25 cellular contexts compared by ENCODE assay signal in genomic region chr9:134057311-134057665, GRCh38. TPM values are rescaled to one million over a fixed set of nuclear protein-coding genes. Genes with fewer than 3 reads are reported as not detected.
DNase-seq lines count a peak whose midpoint lies in the region; ATAC-seq, FAIRE-seq and TF ChIP-seq lines count a peak whose summit lies in the region.
"Had no signal": no experiment of that assay in that cellular context is flagged by ENCODE, and none has a peak within 500 bp of the region (broad histone marks: within the 10 kb centered on the region; RNA-seq: fewer than 3 reads in every experiment).

No MANE protein-coding gene starts in this region.

- DNase-seq in right cardiac atrium (peak in 2 of 3 donors; percentile 28 to 32), Right ventricle myocardium inferior (ENCODE audit: missing footprints) (no peak), body of pancreas (no peak), nephron progenitor cell (no peak), upper lobe of right lung (peak; percentile 63), frontal cortex (ENCODE audit: low spot score in 2 of 2) (no peak), Calu3 (no peak)
- no peak for DNase-seq in activated CD8-positive, alpha-beta memory T cell treated with anti-CD3 and anti-CD28 coated beads, Interleukin-2, amount 50 U/mL, for 48 hours
- DNase-seq: activated CD4-positive, alpha-beta T cell treated with anti-CD3 and anti-CD28 coated beads, Interleukin-2, amount 10 ng/mL, durations not matched to agents 24 days and 14 days; brain microvascular endothelial cell; effector CD8-positive, alpha-beta T cell; foreskin keratinocyte; hippocampal formation; left ventricle myocardium superior; NCI-H1417; NCI-H2081; NCI-H226; NCI-H748 treated with DMSO at 0.1 percent for 48 hours; small intestine; stimulated activated CD4-positive, alpha-beta T cell treated with anti-CD3 and anti-CD28 coated beads, Interleukin-2, amount 100 ng/mL, for 24 hours; T-helper 2 cell had no signal

- H3K27ac ChIP-seq in right cardiac atrium (ENCODE audit: low read length) (no peak overlapping the region), body of pancreas (peak overlapping the region; percentile 81 to 90 (median 86)), upper lobe of right lung (no peak overlapping the region)
- H3K27ac ChIP-seq: brain microvascular endothelial cell, foreskin keratinocyte, neutrophil had no signal

- CTCF ChIA-PET in Calu3 (lab: Charles Lee): no interaction called here

- H3K9me3 ChIP-seq in right cardiac atrium (ENCODE audit: control insufficient read depth, low read length): no peaks in the 10 kb centered on the region
- no peaks in the 10 kb centered on the region for H3K9me3 ChIP-seq in body of pancreas
- H3K9me3 ChIP-seq in upper lobe of right lung: no peaks in the 10 kb centered on the region
- H3K9me3 ChIP-seq: neutrophil had no signal

- BruUV-seq in Calu3 (replicated peaks; lab: Mats Ljungman, UMichigan): no TSS peak

- H3K4me1 ChIP-seq in right cardiac atrium (ENCODE audit: control insufficient read depth, insufficient read depth, low read length): peaks cover 22% of the 10 kb centered on the region
- peaks cover 79% of the 10 kb centered on the region for H3K4me1 ChIP-seq in body of pancreas
- H3K4me1 ChIP-seq in upper lobe of right lung: peaks cover 64% of the 10 kb centered on the region

- H3K27ac Mint-ChIP-seq in nephron progenitor cell (peak overlapping the region; percentile 78), Calu3 (ENCODE audit: unreplicated experiment) (no peak overlapping the region)
- H3K27ac Mint-ChIP-seq: activated CD4-positive, alpha-beta T cell treated with anti-CD3 and anti-CD28 coated beads, Interleukin-2, amount 10 ng/mL, durations not matched to agents 24 days and 14 days; activated T-helper 1 cell treated with anti-CD3 and anti-CD28 coated beads, Interleukin-12 subunit alpha, Interleukin-12 subunit beta, Interleukin-2, Interleukin-4 antibody, amounts not matched to agents 30 ng/mL and 10 ng/mL and 1 ng/mL, durations not matched to agents 14 hours and 24 hours and 36 hours; stimulated activated memory B cell treated with anti-CD40 and anti-IgM and Interleukin-4, amounts not matched to agents 10 μg/mL and 1 μg/mL and 100 μg/mL, for 72 hours had no signal

- H3K4me1 Mint-ChIP-seq in nephron progenitor cell: peaks cover 58% of the 10 kb centered on the region
- peaks cover 14% of the 10 kb centered on the region for H3K4me1 Mint-ChIP-seq in Calu3 (ENCODE audit: low read depth, unreplicated experiment)

- H3K36me3 Mint-ChIP-seq in nephron progenitor cell (ENCODE audit: low read depth): no peaks in the 10 kb centered on the region
- peaks cover 5% of the 10 kb centered on the region for H3K36me3 Mint-ChIP-seq in Calu3 (ENCODE audit: insufficient read depth, unreplicated experiment)

- no peaks in the 10 kb centered on the region for H3K9me3 Mint-ChIP-seq in nephron progenitor cell
- H3K9me3 Mint-ChIP-seq in Calu3 (ENCODE audit: low read depth, unreplicated experiment): no peaks in the 10 kb centered on the region
- H3K9me3 Mint-ChIP-seq: activated CD4-positive, alpha-beta T cell treated with anti-CD3 and anti-CD28 coated beads, Interleukin-2, amount 10 ng/mL, durations not matched to agents 24 days and 14 days; activated T-helper 1 cell treated with anti-CD3 and anti-CD28 coated beads, Interleukin-12 subunit alpha, Interleukin-12 subunit beta, Interleukin-2, Interleukin-4 antibody, amounts not matched to agents 30 ng/mL and 10 ng/mL and 1 ng/mL, durations not matched to agents 14 hours and 24 hours and 36 hours; stimulated activated memory B cell treated with anti-CD40 and anti-IgM and Interleukin-4, amounts not matched to agents 10 μg/mL and 1 μg/mL and 100 μg/mL, for 72 hours had no signal

- TF ChIP-seq CTCF in body of pancreas (IDR thresholded peaks at IDR 0.05) (no peak), nephron progenitor cell (IDR thresholded peaks at IDR 0.05) (no peak), upper lobe of right lung (IDR thresholded peaks at IDR 0.05) (no peak), Calu3 (IDR thresholded peaks at IDR 0.05; ENCODE audit: unreplicated experiment) (no peak)

- no peaks in the 10 kb centered on the region for H3K27me3 ChIP-seq in right cardiac atrium (ENCODE audit: control insufficient read depth, insufficient read depth)
- H3K27me3 ChIP-seq in body of pancreas: no peaks in the 10 kb centered on the region
- no peaks in the 10 kb centered on the region for H3K27me3 ChIP-seq in upper lobe of right lung
- H3K27me3 ChIP-seq: brain microvascular endothelial cell, foreskin keratinocyte, neutrophil had no signal

- ATAC-seq in right cardiac atrium (no peak), Right ventricle myocardium inferior (no peak), body of pancreas (no peak), upper lobe of right lung (no peak)
- ATAC-seq: foreskin keratinocyte; SK-N-SH treated with all-trans-retinoic acid at 6 μM for 48 hours; stimulated activated memory B cell treated with anti-CD40 and anti-IgM and Interleukin-4, amounts not matched to agents 10 μg/mL and 1 μg/mL and 100 μg/mL, for 72 hours had no signal

- H3K27me3 Mint-ChIP-seq in nephron progenitor cell (ENCODE audit: low read depth, poor library complexity): peaks cover 4% of the 10 kb centered on the region
- no peaks in the 10 kb centered on the region for H3K27me3 Mint-ChIP-seq in Calu3 (ENCODE audit: unreplicated experiment)
- H3K27me3 Mint-ChIP-seq: activated CD4-positive, alpha-beta T cell treated with anti-CD3 and anti-CD28 coated beads, Interleukin-2, amount 10 ng/mL, durations not matched to agents 24 days and 14 days; stimulated activated memory B cell treated with anti-CD40 and anti-IgM and Interleukin-4, amounts not matched to agents 10 μg/mL and 1 μg/mL and 100 μg/mL, for 72 hours had no signal

- no peak overlapping the region for H3K4me3 Mint-ChIP-seq in nephron progenitor cell
- H3K4me3 Mint-ChIP-seq in Calu3 (ENCODE audit: low read depth, unreplicated experiment): no peak overlapping the region
- H3K4me3 Mint-ChIP-seq: activated CD4-positive, alpha-beta T cell treated with anti-CD3 and anti-CD28 coated beads, Interleukin-2, amount 10 ng/mL, durations not matched to agents 24 days and 14 days; activated T-helper 1 cell treated with anti-CD3 and anti-CD28 coated beads, Interleukin-12 subunit alpha, Interleukin-12 subunit beta, Interleukin-2, Interleukin-4 antibody, amounts not matched to agents 30 ng/mL and 10 ng/mL and 1 ng/mL, durations not matched to agents 14 hours and 24 hours and 36 hours; stimulated activated memory B cell treated with anti-CD40 and anti-IgM and Interleukin-4, amounts not matched to agents 10 μg/mL and 1 μg/mL and 100 μg/mL, for 72 hours had no signal

- no peak for FAIRE-seq in frontal cortex (lab: Jason Lieb, UNC)
- FAIRE-seq: small intestine had no signal

- H3K36me3 ChIP-seq in body of pancreas (replicated peaks in 1 of 2; ENCODE audit: insufficient read depth in 1 of 2, low read depth in 2 of 2): peaks cover 2% of the 10 kb centered on the region in 2 donors
- H3K36me3 ChIP-seq in upper lobe of right lung: peaks cover 10% of the 10 kb centered on the region

- WGBS in right cardiac atrium: 85% methylated on average over 12 of the region's 12 CpGs
- 83% methylated on average over 12 of the region's 12 CpGs; no CpG with 5 or more reads in 1 of the 2 donors for WGBS in body of pancreas, 2 donors

- H3K4me3 ChIP-seq in right cardiac atrium (ENCODE audit: low read length) (no peak overlapping the region), body of pancreas (no peak overlapping the region), upper lobe of right lung (no peak overlapping the region)

- TF ChIP-seq POLR2A in body of pancreas (IDR thresholded peaks at IDR 0.05): no peak

- intact Hi-C loops in right cardiac atrium (cut with DNase I) (no loop called here), Right ventricle myocardium inferior (cut with DNase I) (no loop called here), body of pancreas (cut with DNase I) (no loop called here), upper lobe of right lung (cut with DNase I) (no loop called here), Calu3 (cut with micrococcal nuclease; ENCODE audit: unreplicated experiment) (no loop called here)

RNA-seq across cellular contexts. Expression of gene BRD3, which starts 10.5 kb away (rescaled TPM):
- total RNA-seq in right cardiac atrium: 10 to 100 TPM; 27.4 to 37.3 (median 31.5) TPM
- polyA plus RNA-seq in right cardiac atrium: 13.0 TPM
- total RNA-seq in Right ventricle myocardium inferior: 31.6 TPM
- total RNA-seq in body of pancreas: 10 to 100 TPM; 12.2 to 27.4 TPM
- total RNA-seq in upper lobe of right lung: 38.4 TPM
- total RNA-seq in frontal cortex: 24.9 TPM
- total RNA-seq in Calu3 (2022): 30.8 and 31.1 TPM in 2 replicates

RNA-seq across cellular contexts. Expression of gene BRD3OS, which starts 32.0 kb away (rescaled TPM):
- 10 to 100 TPM in 3 of 4 donors, 1 to 10 TPM in 1; 9.2 to 12.1 (median 11.2) TPM for total RNA-seq in right cardiac atrium
- polyA plus RNA-seq in right cardiac atrium: 4.7 TPM
- total RNA-seq in Right ventricle myocardium inferior: 6.2 TPM
- total RNA-seq in body of pancreas: 1 to 10 TPM; 7.3 to 9.6 TPM
- total RNA-seq in upper lobe of right lung: 10.7 TPM
- 23.6 TPM for total RNA-seq in frontal cortex
- 10.5 and 10.7 TPM in 2 replicates for total RNA-seq in Calu3 (2022)

Comparison
In these comparisons a context has a peak if more than half of its experiments do, and no peak if none do; other contexts are left out.
1. DNase-seq: peak in right cardiac atrium (2 of 3) and upper lobe of right lung (single experiment); none in Right ventricle myocardium inferior (single experiment), body of pancreas (0 of 4), nephron progenitor cell (single experiment), frontal cortex (0 of 2), activated CD8-positive, alpha-beta memory T cell treated with anti-CD3 and anti-CD28 coated beads, Interleukin-2, amount 50 U/mL, for 48 hours (single experiment) and Calu3 (single experiment).
2. H3K27ac ChIP-seq: peak in body of pancreas (4 of 4); none in right cardiac atrium (single experiment) and upper lobe of right lung (single experiment).